8 cellular contexts compared by ENCODE assay signal in the genomic region with DNA sequence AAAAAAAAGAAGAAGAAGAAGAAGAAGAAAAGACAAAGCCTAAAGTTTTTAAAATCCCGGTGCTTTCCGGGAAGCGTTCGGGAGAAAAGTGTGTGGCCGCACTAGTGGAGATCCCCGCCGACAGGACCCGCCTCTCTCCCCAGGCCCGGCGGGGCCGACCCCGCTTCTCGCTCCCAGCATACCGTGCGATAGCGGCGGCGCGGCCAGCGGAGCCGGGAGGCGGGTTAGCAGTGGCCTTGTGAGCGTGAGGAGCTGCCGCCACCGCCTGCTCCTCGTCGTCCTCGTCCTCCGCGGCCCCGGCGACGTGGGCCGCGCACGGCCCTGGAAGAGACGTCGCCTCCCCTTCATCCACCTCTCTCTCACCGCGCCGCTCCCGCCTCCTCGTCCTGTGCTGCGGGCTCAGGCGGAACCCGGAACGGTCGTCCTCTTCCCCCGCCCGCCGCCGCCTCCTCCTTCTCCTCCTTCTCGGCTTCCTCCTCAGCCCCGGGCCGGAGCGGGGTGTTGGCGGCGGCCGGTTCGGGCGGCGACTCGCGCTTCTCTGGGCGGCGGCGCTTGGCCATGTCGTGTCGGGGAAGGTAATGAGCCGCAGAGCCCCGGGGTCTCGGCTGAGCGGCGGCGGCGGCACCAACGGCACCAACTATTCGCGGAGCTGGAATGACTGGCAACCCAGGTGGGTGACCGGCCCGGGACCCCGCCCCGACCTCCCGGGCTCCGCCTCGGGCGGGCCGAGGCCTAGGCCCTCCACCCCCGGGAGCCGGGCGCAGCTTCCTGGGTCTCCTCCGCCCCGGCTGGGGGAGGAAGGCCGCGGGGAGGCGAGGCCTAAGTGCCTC.
DNase-seq lines count a peak whose midpoint lies in the region; ATAC-seq, FAIRE-seq and TF ChIP-seq lines count a peak whose summit lies in the region.
"Not testable (repeated sequence)": the region's sequence is repeated elsewhere in the genome, so short reads cannot be mapped to it uniquely, and the experiment has no call there.

No MANE protein-coding gene starts in this region.

- H3K79me2 ChIP-seq in keratinocyte (ENCODE audit: control insufficient read depth, insufficient read depth, low read length) = not testable (repeated sequence)

- POLR2A ChIA-PET in activated CD4-positive, alpha-beta T cell treated with anti-CD3 and anti-CD28 coated beads for 36 hours (lab: Charles Lee) = not testable (repeated sequence)

- H3K9me3 ChIP-seq in keratinocyte (ENCODE audit: control insufficient read depth, low read depth, low read length); spleen: not testable (repeated sequence)

- DNase-seq in AG08396 (ENCODE audit: low spot score) (peak; percentile 73), NCI-H510A (lab: John Stamatoyannopoulos, UW) (peak; percentile 65), cerebellar cortex (ENCODE audit: low spot score) (peak; percentile 74), spleen (peak; percentile 96)
- peak; percentile 87 for DNase-seq in activated CD4-positive, alpha-beta T cell treated with anti-CD3 and anti-CD28 coated beads for 36 hours
- not testable (repeated sequence) for DNase-seq in keratinocyte (ENCODE audit: low read depth, low spot score)

- H3K9me1 ChIP-seq in keratinocyte (ENCODE audit: control insufficient read depth, extremely low read depth, insufficient read depth, low read length) = not testable (repeated sequence)

- H3K9ac ChIP-seq in keratinocyte (ENCODE audit: control insufficient read depth, extremely low read depth, insufficient read depth, low read length) = peak overlapping the region; percentile 85

- peak overlapping the region; percentile 96 for H3K27ac Mint-ChIP-seq in activated CD4-positive, alpha-beta T cell treated with anti-CD3 and anti-CD28 coated beads for 36 hours

- intact Hi-C loops in activated CD4-positive, alpha-beta T cell treated with anti-CD3 and anti-CD28 coated beads for 36 hours (cut with DNase I, micrococcal nuclease) = loop anchor here in 1 of 2 experiments (10.0 kb wide), 1 partner anchor 62 kb away; a partner anchor contains a TSS
- intact Hi-C loops in spleen (cut with DNase I; ENCODE audit: low total_unique reads) = not testable (repeated sequence)

- not testable (repeated sequence) for H3K36me3 ChIP-seq in keratinocyte (ENCODE audit: control insufficient read depth in 2 of 2, extremely low read depth in 1 of 2, insufficient read depth in 2 of 2, low read length in 2 of 2); spleen

- peak in 1 of 3 donors; percentile 44 for TF ChIP-seq POLR2A in spleen (IDR thresholded peaks at IDR 0.05)

- not testable (repeated sequence) for H4K20me1 ChIP-seq in keratinocyte (ENCODE audit: control insufficient read depth, extremely low read depth, insufficient read depth, low read length)

- CTCF ChIA-PET in activated CD4-positive, alpha-beta T cell treated with anti-CD3 and anti-CD28 coated beads for 36 hours (lab: Charles Lee) = interaction anchor here (0.6 kb wide), 1 partner anchor 145 kb away, joined by 4 read pairs; no protein-coding TSS in a partner anchor

- peak overlapping the region; percentile 74 for H2AFZ ChIP-seq in keratinocyte (ENCODE audit: control insufficient read depth, low read length)

- dilution Hi-C loops in keratinocyte (cut with MboI; ENCODE audit: extremely low pct_ligation_motif_present, low sequenced_read_pairs) = not testable (repeated sequence)

- not testable (repeated sequence) for H3K4me1 Mint-ChIP-seq in activated CD4-positive, alpha-beta T cell treated with anti-CD3 and anti-CD28 coated beads for 36 hours

- H3K27me3 ChIP-seq in keratinocyte (ENCODE audit: control insufficient read depth, extremely low read depth, insufficient read depth, low read length); spleen (replicated peaks in 1 of 7): not testable (repeated sequence)

- H3K4me3 ChIP-seq in keratinocyte (ENCODE audit: control insufficient read depth in 2 of 3, extremely low read depth in 1 of 3, insufficient read depth in 2 of 3, low read depth in 1 of 3, low read length in 3 of 3) (peak overlapping the region; percentile 70 to 76 (median 75)), spleen (peak overlapping the region; percentile 60 to 86 (median 69))

- FAIRE-seq in keratinocyte (lab: Jason Lieb, UNC) = not testable (repeated sequence)

- not testable (repeated sequence) for H3K9me3 Mint-ChIP-seq in activated CD4-positive, alpha-beta T cell treated with anti-CD3 and anti-CD28 coated beads for 36 hours (ENCODE audit: low read depth)

- not testable (repeated sequence) for H3K4me1 ChIP-seq in keratinocyte (ENCODE audit: control insufficient read depth, extremely low read depth, insufficient read depth, low read length); spleen

- not testable (repeated sequence) for H3K36me3 Mint-ChIP-seq in activated CD4-positive, alpha-beta T cell treated with anti-CD3 and anti-CD28 coated beads for 36 hours (ENCODE audit: low read depth)

- peak overlapping the region; percentile 92 for H3K4me3 Mint-ChIP-seq in activated CD4-positive, alpha-beta T cell treated with anti-CD3 and anti-CD28 coated beads for 36 hours

- 0 to 1% (median 0%) methylated on average over 27 to 95 of the region's 96 CpGs for WGBS in spleen, 5 donors

- not testable (repeated sequence) for H3K27me3 Mint-ChIP-seq in activated CD4-positive, alpha-beta T cell treated with anti-CD3 and anti-CD28 coated beads for 36 hours

- ATAC-seq in GM19023 (IDR thresholded peaks at IDR 0.05; ENCODE audit: unreplicated experiment) = peak; percentile 85
- ATAC-seq in HG03159 (IDR thresholded peaks at IDR 0.05; ENCODE audit: unreplicated experiment) = peak; percentile 73
- ATAC-seq in activated CD4-positive, alpha-beta T cell treated with anti-CD3 and anti-CD28 coated beads for 36 hours = peak; percentile 86

- not testable (repeated sequence) for TF ChIP-seq CTCF in keratinocyte (optimal IDR thresholded peaks at IDR 0.05 in 1 of 3, IDR thresholded peaks at IDR 0.05 in 1 of 3, conservative IDR thresholded peaks at IDR 0.05 in 1 of 3; ENCODE audit: extremely low read depth in 1 of 3, insufficient read depth in 2 of 3, low read length in 3 of 3); spleen (IDR thresholded peaks at IDR 0.05 in 8 of 11, conservative IDR thresholded peaks at IDR 0.05 in 3 of 11)

- peak overlapping the region; percentile 76 for H3K27ac ChIP-seq in keratinocyte (ENCODE audit: control insufficient read depth, insufficient read depth, low read length)
- peak overlapping the region; percentile 93 to 98 (median 96) for H3K27ac ChIP-seq in spleen

- H3K4me2 ChIP-seq in keratinocyte (ENCODE audit: control insufficient read depth, extremely low read depth, insufficient read depth, low read depth, low read length) = peak overlapping the region; percentile 37
